Comparison of ENCODE assay signal across 2 cellular contexts in genomic region chr19:41320568-41320967, GRCh38.
TF ChIP-seq lines count a peak whose summit lies in the region.

No MANE protein-coding gene starts in this region.

TF ChIP-seq in SK-N-SH, 30 proteins besides CTCF, POLR2A, EP300 and RAD21:
- TF ChIP-seq GATA2 (CRISPR knock-in tag; IDR thresholded peaks at IDR 0.05) (no peak), GABPA (IDR thresholded peaks at IDR 0.05; ENCODE audit: low read depth) (no peak), PBX3 (IDR thresholded peaks at IDR 0.05) (peak; percentile 1; the same call in 1 of the 2 replicates), FOXJ3 (CRISPR knock-in tag; IDR thresholded peaks at IDR 0.05) (no peak), NFIC (IDR thresholded peaks at IDR 0.05; ENCODE audit: borderline replicate concordance) (no peak)

TF ChIP-seq in SK-N-SH treated with all-trans-retinoic acid at 6 μM for 48 hours, 23 proteins besides CTCF, POLR2A, EP300 and RAD21:
- TF ChIP-seq POU6F1 (CRISPR knock-in tag; IDR thresholded peaks at IDR 0.05; ENCODE audit: borderline replicate concordance, low read depth) (no peak), CSDC2 (CRISPR knock-in tag; IDR thresholded peaks at IDR 0.05) (no peak), TSHZ2 (CRISPR knock-in tag; IDR thresholded peaks at IDR 0.05) (no peak), OSR1 (CRISPR knock-in tag; IDR thresholded peaks at IDR 0.05) (no peak), ZC3H10 (CRISPR knock-in tag; IDR thresholded peaks at IDR 0.05) (no peak), PATZ1 (CRISPR knock-in tag; IDR thresholded peaks at IDR 0.05; ENCODE audit: borderline replicate concordance) (no peak), RARB (CRISPR knock-in tag; IDR thresholded peaks at IDR 0.05) (no peak), ZFP30 (CRISPR knock-in tag; IDR thresholded peaks at IDR 0.05) (no peak), CREB5 (CRISPR knock-in tag; IDR thresholded peaks at IDR 0.05; ENCODE audit: low read depth) (no peak), ZFP3 (CRISPR knock-in tag; IDR thresholded peaks at IDR 0.05) (no peak), TOX (CRISPR knock-in tag; IDR thresholded peaks at IDR 0.05; ENCODE audit: borderline replicate concordance) (no peak), ZNF70 (CRISPR knock-in tag; IDR thresholded peaks at IDR 0.05) (no peak), TCF4 (CRISPR knock-in tag; IDR thresholded peaks at IDR 0.05; ENCODE audit: borderline replicate concordance) (no peak), GLIS3 (CRISPR knock-in tag; IDR thresholded peaks at IDR 0.05) (no peak), ISL1 (CRISPR knock-in tag; IDR thresholded peaks at IDR 0.05) (no peak), SNAI2 (CRISPR knock-in tag; IDR thresholded peaks at IDR 0.05) (no peak), ZNF8 (CRISPR knock-in tag; IDR thresholded peaks at IDR 0.05) (no peak), ESRRG (CRISPR knock-in tag; IDR thresholded peaks at IDR 0.05) (no peak), BACH2 (CRISPR knock-in tag; IDR thresholded peaks at IDR 0.05; ENCODE audit: borderline replicate concordance) (no peak), CSRNP3 (CRISPR knock-in tag; IDR thresholded peaks at IDR 0.05) (no peak)
TF ChIP-seq in SK-N-SH treated with all-trans-retinoic acid at 6 μM for 48 hours: peak in this region for 0.
